Comparison of ENCODE assay signal across 34 cellular contexts in the genomic region with DNA sequence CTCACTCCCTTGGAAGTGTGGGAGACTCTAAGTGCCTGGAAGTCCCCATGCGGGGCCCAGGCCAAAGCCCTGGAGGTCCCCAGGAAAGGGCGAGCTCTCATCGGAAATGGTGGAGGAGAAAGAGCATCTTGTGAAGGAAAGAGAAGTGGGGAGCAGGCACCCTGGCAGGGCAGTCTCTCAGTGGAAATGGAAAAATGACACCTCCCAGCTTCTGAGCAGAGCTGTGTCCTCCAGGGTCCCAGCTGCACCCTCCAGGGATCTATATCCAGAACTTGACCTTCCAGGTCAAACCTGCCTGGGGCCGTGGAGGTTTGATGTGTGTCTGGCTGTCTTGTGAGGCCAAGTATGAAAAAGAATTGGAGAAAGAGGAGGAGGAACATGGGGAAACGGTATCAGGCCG. TPM values are rescaled to one million over a fixed set of nuclear protein-coding genes. Genes with fewer than 3 reads are reported as not detected.
"Had no signal": no experiment of that assay in that cellular context is flagged by ENCODE, and none has a peak within 500 bp of the region (broad histone marks: within the 10 kb centered on the region; RNA-seq: fewer than 3 reads in every experiment).

No MANE protein-coding gene starts in this region.

- H3K36me3 ChIP-seq: heart right ventricle, lower lobe of right lung, ovary, prostate gland, tibial nerve, vagina had no signal

- H3K4me3 Mint-ChIP-seq: mesothelial cell of epicardium; naive thymus-derived CD4-positive, alpha-beta T cell; natural killer cell treated with Interleukin-12 subunit alpha and Interleukin-12 subunit beta and Interleukin-15 and Interleukin-18, amount 100 ng/mL, for 72 hours; stimulated activated memory B cell treated with anti-CD40 and anti-IgM and Interleukin-4, amounts not matched to agents 10 μg/mL and 1 μg/mL and 100 μg/mL, for 72 hours; stimulated activated naive CD8-positive, alpha-beta T cell treated with anti-CD3 and anti-CD28 coated beads, Interleukin-15, amount 100 ng/mL, for 72 hours; type B pancreatic cell had no signal

- H3K9me3 ChIP-seq: heart right ventricle, lower lobe of right lung, prostate gland, vagina had no signal

- ATAC-seq: left lobe of liver; left ventricle myocardium superior; lower lobe of right lung; naive thymus-derived CD4-positive, alpha-beta T cell; natural killer cell treated with Interleukin-12 subunit alpha and Interleukin-12 subunit beta and Interleukin-15 and Interleukin-18, amount 100 ng/mL, for 72 hours; right cardiac atrium; sciatic nerve; stimulated activated memory B cell treated with anti-CD40 and anti-IgM and Interleukin-4, amounts not matched to agents 10 μg/mL and 1 μg/mL and 100 μg/mL, for 72 hours; stimulated activated naive CD8-positive, alpha-beta T cell treated with anti-CD3 and anti-CD28 coated beads, Interleukin-15, amount 100 ng/mL, for 72 hours had no signal

- DNase-seq: heart right ventricle; hippocampal formation; left ventricle myocardium superior; lower lobe of right lung; mammary epithelial cell; mesenchymal stem cell; naive thymus-derived CD4-positive, alpha-beta T cell; ovary; retina; small intestine; stimulated activated CD4-positive, alpha-beta T cell treated with anti-CD3 and anti-CD28 coated beads, Interleukin-1b, Interleukin-23, amount 100 ng/mL, for 48 hours; stimulated activated CD4-positive, alpha-beta T cell treated with anti-CD3 and anti-CD28 coated beads, Interleukin-2, amount 100 ng/mL, for 48 hours; stimulated activated CD4-positive, alpha-beta T cell treated with anti-CD3 and anti-CD28 coated beads, Interleukin-4, amount 100 ng/mL, for 4 hours; stimulated activated CD8-positive, alpha-beta memory T cell treated with anti-CD3 and anti-CD28 coated beads, Interleukin-4, amount 100 ng/mL, for 48 hours; stimulated activated naive CD4-positive, alpha-beta T cell treated with Interleukin-2 at 50 U/mL for 16 hours; stimulated activated naive CD8-positive, alpha-beta T cell treated with anti-CD3 and anti-CD28 coated beads, Interleukin-15, amount 100 ng/mL, for 72 hours; substantia nigra had no signal

- H3K4me1 Mint-ChIP-seq: mesothelial cell of epicardium; stimulated activated memory B cell treated with anti-CD40 and anti-IgM and Interleukin-4, amounts not matched to agents 10 μg/mL and 1 μg/mL and 100 μg/mL, for 72 hours; stimulated activated naive CD8-positive, alpha-beta T cell treated with anti-CD3 and anti-CD28 coated beads, Interleukin-15, amount 100 ng/mL, for 72 hours had no signal

- H3K36me3 Mint-ChIP-seq: mesothelial cell of epicardium; naive thymus-derived CD4-positive, alpha-beta T cell; natural killer cell treated with Interleukin-12 subunit alpha and Interleukin-12 subunit beta and Interleukin-15 and Interleukin-18, amount 100 ng/mL, for 72 hours; stimulated activated memory B cell treated with anti-CD40 and anti-IgM and Interleukin-4, amounts not matched to agents 10 μg/mL and 1 μg/mL and 100 μg/mL, for 72 hours; type B pancreatic cell had no signal

- H3K27me3 ChIP-seq: ovary, vagina had no signal

- H3K4me3 ChIP-seq: heart right ventricle, lower lobe of right lung, ovary, prostate gland, tibial nerve, vagina had no signal

- H3K9me3 Mint-ChIP-seq: mesothelial cell of epicardium; naive thymus-derived CD4-positive, alpha-beta T cell; natural killer cell treated with Interleukin-12 subunit alpha and Interleukin-12 subunit beta and Interleukin-15 and Interleukin-18, amount 100 ng/mL, for 72 hours; stimulated activated naive CD8-positive, alpha-beta T cell treated with anti-CD3 and anti-CD28 coated beads, Interleukin-15, amount 100 ng/mL, for 72 hours; type B pancreatic cell had no signal

- H3K4me1 ChIP-seq: heart right ventricle, lower lobe of right lung, prostate gland, tibial nerve, vagina had no signal

- H3K27ac Mint-ChIP-seq: mesothelial cell of epicardium; naive thymus-derived CD4-positive, alpha-beta T cell; natural killer cell treated with Interleukin-12 subunit alpha and Interleukin-12 subunit beta and Interleukin-15 and Interleukin-18, amount 100 ng/mL, for 72 hours; stimulated activated memory B cell treated with anti-CD40 and anti-IgM and Interleukin-4, amounts not matched to agents 10 μg/mL and 1 μg/mL and 100 μg/mL, for 72 hours; stimulated activated naive CD8-positive, alpha-beta T cell treated with anti-CD3 and anti-CD28 coated beads, Interleukin-15, amount 100 ng/mL, for 72 hours; type B pancreatic cell had no signal

- H3K27ac ChIP-seq: heart right ventricle, lower lobe of right lung, ovary, prostate gland, tibial nerve, vagina had no signal

RNA-seq across cellular contexts. Expression of a gene that starts 29.5 kb away (rescaled TPM):
- total RNA-seq: heart right ventricle; left cardiac atrium; left ventricle myocardium superior; lower lobe of right lung; mammary epithelial cell; mesothelial cell of epicardium; mononuclear cell; naive thymus-derived CD4-positive, alpha-beta T cell; natural killer cell treated with Interleukin-12 subunit alpha and Interleukin-12 subunit beta and Interleukin-15 and Interleukin-18, amount 100 ng/mL, for 72 hours; omental fat pad; right cardiac atrium; sciatic nerve; temporal lobe; tibial nerve; urinary bladder; vagina had no signal
- polyA plus RNA-seq: heart right ventricle; keratinocyte; mammary epithelial cell; naive thymus-derived CD4-positive, alpha-beta T cell; neural cell; right cardiac atrium; small intestine; urinary bladder had no signal
